In the genomic region with DNA sequence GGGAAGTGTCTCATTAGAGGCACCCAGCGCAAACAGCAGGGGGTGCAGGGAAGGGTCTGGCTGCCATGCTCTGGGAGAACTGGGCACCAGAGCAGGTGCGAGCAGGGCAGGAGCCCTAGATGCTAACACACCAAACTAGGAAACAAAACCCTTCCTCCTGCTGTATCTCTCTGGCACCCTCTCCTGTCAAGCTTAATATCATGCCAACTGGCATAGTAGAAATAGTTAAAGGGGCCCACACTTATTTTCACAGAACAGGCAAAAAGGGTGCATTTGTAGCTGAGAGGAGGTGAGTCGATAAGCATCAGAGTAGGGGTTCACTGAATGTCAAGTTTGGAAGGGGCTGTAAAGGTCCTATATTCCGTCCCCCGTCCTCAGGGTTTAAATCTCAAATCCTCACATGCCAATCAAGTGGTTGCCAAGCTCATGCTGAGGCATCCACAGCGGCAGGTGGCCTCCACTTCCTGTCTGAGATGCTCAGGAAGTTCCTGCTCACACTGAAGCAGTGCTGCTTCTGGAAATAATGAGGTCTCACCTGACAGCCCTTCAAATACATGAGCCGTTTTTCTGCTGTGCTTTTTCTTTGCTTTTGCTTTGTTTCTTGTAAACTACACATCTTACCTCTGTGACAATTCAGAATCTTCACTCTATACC, we compare ENCODE assay signal across 17 cellular contexts. TPM values are rescaled to one million over a fixed set of nuclear protein-coding genes. Genes with fewer than 3 reads are reported as not detected.
DNase-seq lines count a peak whose midpoint lies in the region; TF ChIP-seq lines count a peak whose summit lies in the region.
"Had no signal": no experiment of that assay in that cellular context is flagged by ENCODE, and none has a peak within 500 bp of the region (broad histone marks: within the 10 kb centered on the region; RNA-seq: fewer than 3 reads in every experiment).

No MANE protein-coding gene starts in this region.

- peak in 1 of 5 donors; percentile 62 for DNase-seq in CD4-positive, alpha-beta memory T cell
- DNase-seq in GM12865 (ENCODE audit: low read depth), result peak; percentile 53
- peak; percentile 45 for DNase-seq in activated CD4-positive, alpha-beta memory T cell treated with anti-CD3 and anti-CD28 coated beads for 36 hours
- DNase-seq in immature natural killer cell, result no peak
- no peak for DNase-seq in retina
- no peak for DNase-seq in NCI-H1694 (lab: John Stamatoyannopoulos, UW)
- no peak for DNase-seq in DMS153 (lab: John Stamatoyannopoulos, UW)
- DNase-seq: C1 segment of cervical spinal cord, dermis blood vessel endothelial cell, HCEC 1CT, mammary epithelial cell, NCI-H2029 treated with DMSO at 0.1 percent for 48 hours, NCI-H82, nephron progenitor cell had no signal

- TF ChIP-seq CTCF in GM12865 (IDR thresholded peaks at IDR 0.05; ENCODE audit: insufficient read depth, low read depth, low read length, missing control alignments), result no peak

- H3K9me3 ChIP-seq in CD4-positive, alpha-beta memory T cell (ENCODE audit: control insufficient read depth in 1 of 2, low read length in 2 of 2), result no peaks in the 10 kb centered on the region

- POLR2A ChIA-PET in CD4-positive, alpha-beta memory T cell (lab: Charles Lee; ENCODE audit: partially characterized antibody), result interaction anchor here (1.1 to 4.0 kb wide), 5 partner anchors 9 to 531 kb away, joined by 3 to 27 read pairs (median 5); partner anchors contain the start of genes ACKR3 and COPS8
- POLR2A ChIA-PET in activated CD4-positive, alpha-beta memory T cell treated with anti-CD3 and anti-CD28 coated beads for 36 hours (lab: Charles Lee), result interaction anchor here (0.9 kb wide), 1 partner anchor 9 kb away, joined by 3 read pairs; no protein-coding TSS in a partner anchor

- H3K36me3 ChIP-seq in CD4-positive, alpha-beta memory T cell (ENCODE audit: insufficient read depth, low read length), result no peaks in the 10 kb centered on the region
- H3K36me3 ChIP-seq: esophagus muscularis mucosa had no signal

- CTCF ChIA-PET in CD4-positive, alpha-beta memory T cell (lab: Charles Lee; ENCODE audit: partially characterized antibody), result interaction anchor here (1.1 to 4.6 kb wide), 7 partner anchors 9 to 211 kb away, joined by 3 to 40 read pairs (median 5); partner anchors contain the start of gene ACKR3
- CTCF ChIA-PET in activated CD4-positive, alpha-beta memory T cell treated with anti-CD3 and anti-CD28 coated beads for 36 hours (lab: Charles Lee), result interaction anchor here (1.4 to 4.3 kb wide), 3 partner anchors 15 to 42 kb away, joined by 3 to 23 read pairs (median 17); partner anchors contain the start of gene ACKR3

- peaks cover 2 to 18% (median 14%) of the 10 kb centered on the region in 8 donors for H3K9me3 Mint-ChIP-seq in CD4-positive, alpha-beta memory T cell
- H3K9me3 Mint-ChIP-seq in activated CD4-positive, alpha-beta memory T cell treated with anti-CD3 and anti-CD28 coated beads for 36 hours, result peaks cover 15% of the 10 kb centered on the region
- H3K9me3 Mint-ChIP-seq in immature natural killer cell, result peaks cover 2 to 17% (median 7%) of the 10 kb centered on the region in 6 donors

- intact Hi-C loops in CD4-positive, alpha-beta memory T cell (cut with micrococcal nuclease), result loop anchor here (2.0 kb wide), 1 partner anchor 18 kb away; no protein-coding TSS in a partner anchor
- intact Hi-C loops in activated CD4-positive, alpha-beta memory T cell treated with anti-CD3 and anti-CD28 coated beads for 36 hours (cut with micrococcal nuclease), result loop anchor here (1.0 to 10.0 kb wide), 3 partner anchors 8 to 878 kb away; no protein-coding TSS in a partner anchor

- H3K36me3 Mint-ChIP-seq in CD4-positive, alpha-beta memory T cell, result peaks cover 15 to 28% of the 10 kb centered on the region in 2 donors
- H3K36me3 Mint-ChIP-seq in activated CD4-positive, alpha-beta memory T cell treated with anti-CD3 and anti-CD28 coated beads for 36 hours, result peaks cover 14% of the 10 kb centered on the region
- peaks cover 19 to 37% (median 33%) of the 10 kb centered on the region in 3 donors for H3K36me3 Mint-ChIP-seq in immature natural killer cell
- H3K36me3 Mint-ChIP-seq: WTC11 had no signal

- peak overlapping the region in 7 of 8 donors; percentile 2 to 68 (median 52) for H3K4me3 Mint-ChIP-seq in CD4-positive, alpha-beta memory T cell
- no peak overlapping the region for H3K4me3 Mint-ChIP-seq in activated CD4-positive, alpha-beta memory T cell treated with anti-CD3 and anti-CD28 coated beads for 36 hours
- peak overlapping the region in 4 of 5 donors; percentile 27 to 43 (median 32) for H3K4me3 Mint-ChIP-seq in immature natural killer cell
- H3K4me3 Mint-ChIP-seq: nephron progenitor cell, WTC11 had no signal

- peaks cover 60 to 92% (median 75%) of the 10 kb centered on the region in 4 donors for H3K4me1 Mint-ChIP-seq in CD4-positive, alpha-beta memory T cell
- peaks cover 86% of the 10 kb centered on the region for H3K4me1 Mint-ChIP-seq in activated CD4-positive, alpha-beta memory T cell treated with anti-CD3 and anti-CD28 coated beads for 36 hours (ENCODE audit: low read depth)
- H3K4me1 Mint-ChIP-seq in immature natural killer cell, result peaks cover 95 to 96% of the 10 kb centered on the region in 2 donors

- H3K27me3 ChIP-seq in CD4-positive, alpha-beta memory T cell (ENCODE audit: insufficient read depth, low read length), result no peaks in the 10 kb centered on the region

- H3K27me3 Mint-ChIP-seq in CD4-positive, alpha-beta memory T cell, result no peaks in the 10 kb centered on the region
- H3K27me3 Mint-ChIP-seq in activated CD4-positive, alpha-beta memory T cell treated with anti-CD3 and anti-CD28 coated beads for 36 hours, result no peaks in the 10 kb centered on the region
- H3K27me3 Mint-ChIP-seq in immature natural killer cell (ENCODE audit: low read depth in 3 of 3), result peaks cover 0 to 3% (median 2%) of the 10 kb centered on the region in 3 donors

- peaks cover 69% of the 10 kb centered on the region for H3K4me1 ChIP-seq in CD4-positive, alpha-beta memory T cell (ENCODE audit: insufficient read depth, low read length)
- H3K4me1 ChIP-seq: esophagus muscularis mucosa had no signal

- no peak overlapping the region for H3K27ac ChIP-seq in CD4-positive, alpha-beta memory T cell (ENCODE audit: low read depth, low read length)
- H3K27ac ChIP-seq: esophagus muscularis mucosa had no signal

- peak overlapping the region; percentile 13 to 84 (median 71) for H3K27ac Mint-ChIP-seq in CD4-positive, alpha-beta memory T cell
- H3K27ac Mint-ChIP-seq in activated CD4-positive, alpha-beta memory T cell treated with anti-CD3 and anti-CD28 coated beads for 36 hours, result no peak overlapping the region
- peak overlapping the region; percentile 35 to 77 (median 70) for H3K27ac Mint-ChIP-seq in immature natural killer cell
- H3K27ac Mint-ChIP-seq: nephron progenitor cell, WTC11 had no signal

- no peak overlapping the region for H3K4me3 ChIP-seq in CD4-positive, alpha-beta memory T cell (ENCODE audit: low read length in 2 of 2)
- no peak overlapping the region for H3K4me3 ChIP-seq in GM12865 (ENCODE audit: low read depth, low read length)
- H3K4me3 ChIP-seq: esophagus muscularis mucosa had no signal

RNA-seq across cellular contexts. Expression of gene ACKR3, which starts 14.9 kb away (rescaled TPM):
- 1 to 10 TPM; 4.2 TPM for total RNA-seq in CD4-positive, alpha-beta memory T cell
- 1 to 10 TPM; 3.7 to 4.5 TPM for polyA plus RNA-seq in CD4-positive, alpha-beta memory T cell
- total RNA-seq in activated CD4-positive, alpha-beta memory T cell treated with anti-CD3 and anti-CD28 coated beads for 36 hours, result 1 to 10 TPM; 1.2 TPM
- 1 to 10 TPM; 3.1 to 7.8 (median 5.9) TPM for polyA plus RNA-seq in immature natural killer cell
- total RNA-seq: G401 had no signal

Comparison
In these comparisons a context has a peak if more than half of its experiments do, and no peak if none do; other contexts are left out.
1. DNase-seq: peak in GM12865 (single experiment) and activated CD4-positive, alpha-beta memory T cell treated with anti-CD3 and anti-CD28 coated beads for 36 hours (single experiment); none in immature natural killer cell (0 of 3), retina (single experiment), NCI-H1694 (single experiment) and DMS153 (single experiment).